In genomic region chr16:86593913-86594312, GRCh38 we compare ENCODE assay signal across 32 cellular contexts. TPM values are rescaled to one million over a fixed set of nuclear protein-coding genes. Genes with fewer than 3 reads are reported as not detected.
"Had no signal": no experiment of that assay in that cellular context is flagged by ENCODE, and none has a peak within 500 bp of the region (broad histone marks: within the 10 kb centered on the region; RNA-seq: fewer than 3 reads in every experiment).

No MANE protein-coding gene starts in this region.

- H3K9me3 ChIP-seq: esophagus muscularis mucosa, heart left ventricle, ovary, sigmoid colon, tibial nerve had no signal

- H3K4me2 ChIP-seq: smooth muscle cell had no signal

- H3K4me3 Mint-ChIP-seq: activated CD4-positive, alpha-beta memory T cell treated with anti-CD3 and anti-CD28 coated beads, Interleukin-2, amount 10 ng/mL, durations not matched to agents 7 days and 5 days; activated CD4-positive, alpha-beta T cell treated with anti-CD3 and anti-CD28 coated beads, Interleukin-2, amount 10 ng/mL, durations not matched to agents 7 days and 5 days; activated T-cell treated with anti-CD3 and anti-CD28 coated beads, Interleukin-2, amount 50 U/mL, for 24 hours; brain; immature natural killer cell; stimulated activated memory B cell treated with anti-CD40 and anti-IgM and Interleukin-4, amounts not matched to agents 10 μg/mL and 1 μg/mL and 100 μg/mL, for 72 hours had no signal

- H3K4me1 ChIP-seq: foreskin keratinocyte, heart left ventricle had no signal

- FAIRE-seq: kidney had no signal

- ATAC-seq: foreskin keratinocyte; heart left ventricle; naive thymus-derived CD8-positive, alpha-beta T cell; stimulated activated memory B cell treated with anti-CD40 and anti-IgM and Interleukin-4, amounts not matched to agents 10 μg/mL and 1 μg/mL and 100 μg/mL, for 72 hours; stimulated activated naive CD8-positive, alpha-beta T cell treated with anti-CD3 and anti-CD28 coated beads, Interleukin-15, amount 100 ng/mL, for 72 hours had no signal

- H3K36me3 ChIP-seq: cardiac muscle cell, esophagus muscularis mucosa, heart left ventricle, ovary, sigmoid colon, tibial nerve had no signal

- H3K4me3 ChIP-seq: cardiac muscle cell, esophagus muscularis mucosa, heart left ventricle, ovary, sigmoid colon, smooth muscle cell, tibial nerve had no signal

- H3K4me1 Mint-ChIP-seq: activated CD4-positive, alpha-beta memory T cell treated with anti-CD3 and anti-CD28 coated beads, Interleukin-2, amount 10 ng/mL, durations not matched to agents 7 days and 5 days; immature natural killer cell; stimulated activated memory B cell treated with anti-CD40 and anti-IgM and Interleukin-4, amounts not matched to agents 10 μg/mL and 1 μg/mL and 100 μg/mL, for 72 hours had no signal

- H3K36me3 Mint-ChIP-seq: brain; immature natural killer cell; naive thymus-derived CD8-positive, alpha-beta T cell; stimulated activated memory B cell treated with anti-CD40 and anti-IgM and Interleukin-4, amounts not matched to agents 10 μg/mL and 1 μg/mL and 100 μg/mL, for 72 hours had no signal

- H3K27me3 ChIP-seq: ovary had no signal

- H3K27ac ChIP-seq: cardiac muscle cell, esophagus muscularis mucosa, foreskin keratinocyte, heart left ventricle, ovary, sigmoid colon, tibial nerve had no signal

- H3K27ac Mint-ChIP-seq: activated CD4-positive, alpha-beta memory T cell treated with anti-CD3 and anti-CD28 coated beads, Interleukin-2, amount 10 ng/mL, durations not matched to agents 7 days and 5 days; activated CD4-positive, alpha-beta T cell treated with anti-CD3 and anti-CD28 coated beads, Interleukin-2, amount 10 ng/mL, durations not matched to agents 7 days and 5 days; activated T-cell treated with anti-CD3 and anti-CD28 coated beads, Interleukin-2, amount 50 U/mL, for 24 hours; immature natural killer cell; naive thymus-derived CD8-positive, alpha-beta T cell; progenitor cell of endocrine pancreas; stimulated activated memory B cell treated with anti-CD40 and anti-IgM and Interleukin-4, amounts not matched to agents 10 μg/mL and 1 μg/mL and 100 μg/mL, for 72 hours had no signal

- H3K9me3 Mint-ChIP-seq: activated CD4-positive, alpha-beta memory T cell treated with anti-CD3 and anti-CD28 coated beads, Interleukin-2, amount 10 ng/mL, durations not matched to agents 7 days and 5 days; activated CD4-positive, alpha-beta T cell treated with anti-CD3 and anti-CD28 coated beads, Interleukin-2, amount 10 ng/mL, durations not matched to agents 7 days and 5 days; activated T-cell treated with anti-CD3 and anti-CD28 coated beads, Interleukin-2, amount 50 U/mL, for 24 hours; immature natural killer cell; naive thymus-derived CD8-positive, alpha-beta T cell; stimulated activated naive CD8-positive, alpha-beta T cell treated with anti-CD3 and anti-CD28 coated beads, Interleukin-15, amount 100 ng/mL, for 72 hours had no signal

- DNase-seq: activated CD4-positive, alpha-beta memory T cell treated with anti-CD3 and anti-CD28 coated beads, Interleukin-2, amount 10 ng/mL, durations not matched to agents 7 days and 5 days; activated CD4-positive, alpha-beta T cell treated with anti-CD3 and anti-CD28 coated beads, Interleukin-2, amount 10 ng/mL, durations not matched to agents 7 days and 5 days; activated CD4-positive, CD25-positive, alpha-beta regulatory T cell treated with anti-CD3 and anti-CD28 coated beads, Interleukin-2, amount 50 U/mL, for 72 hours; activated CD8-positive, alpha-beta memory T cell treated with anti-CD3 and anti-CD28 coated beads, Interleukin-2, amount 50 U/mL, for 48 hours; activated gamma-delta T cell treated with Interleukin-2 at 50 U/mL for 16 hours; activated naive CD4-positive, alpha-beta T cell treated with anti-CD3 and anti-CD28 coated beads, Interleukin-2, amount 50 U/mL, for 16 hours; activated T-cell treated with anti-CD3 and anti-CD28 coated beads, Interleukin-2, amount 50 U/mL, for 24 hours; amniotic stem cell; cerebellar nuclear complex; cortex of kidney; foreskin keratinocyte; heart left ventricle; hypothalamus; immature natural killer cell; kidney; midbrain; naive thymus-derived CD8-positive, alpha-beta T cell; ovary; retina; sigmoid colon; stimulated activated CD4-positive, alpha-beta T cell treated with anti-CD3 and anti-CD28 coated beads, Interleukin-1b, Interleukin-23, amount 100 ng/mL, for 48 hours; stimulated activated CD4-positive, alpha-beta T cell treated with anti-CD3 and anti-CD28 coated beads, Interleukin-4, amount 100 ng/mL, for 4 hours; stimulated activated CD8-positive, alpha-beta memory T cell treated with anti-CD3 and anti-CD28 coated beads, Interleukin-4, amount 100 ng/mL, for 48 hours; stimulated activated naive CD8-positive, alpha-beta T cell treated with anti-CD3 and anti-CD28 coated beads, Interleukin-15, amount 100 ng/mL, for 72 hours; T-helper 2 cell had no signal

RNA-seq across cellular contexts. Expression of gene FOXL1, which starts 15.6 kb away (rescaled TPM):
- total RNA-seq: activated CD4-positive, alpha-beta memory T cell treated with anti-CD3 and anti-CD28 coated beads, Interleukin-2, amount 10 ng/mL, durations not matched to agents 7 days and 5 days; activated CD4-positive, alpha-beta T cell treated with anti-CD3 and anti-CD28 coated beads, Interleukin-2, amount 10 ng/mL, durations not matched to agents 7 days and 5 days; naive thymus-derived CD8-positive, alpha-beta T cell; progenitor cell of endocrine pancreas had no signal
- polyA plus RNA-seq: immature natural killer cell; naive thymus-derived CD8-positive, alpha-beta T cell had no signal

RNA-seq across cellular contexts. Expression of gene FOXC2, which starts 27.3 kb away (rescaled TPM):
- total RNA-seq: activated CD4-positive, alpha-beta memory T cell treated with anti-CD3 and anti-CD28 coated beads, Interleukin-2, amount 10 ng/mL, durations not matched to agents 7 days and 5 days; activated CD4-positive, alpha-beta T cell treated with anti-CD3 and anti-CD28 coated beads, Interleukin-2, amount 10 ng/mL, durations not matched to agents 7 days and 5 days; foreskin keratinocyte; naive thymus-derived CD8-positive, alpha-beta T cell; progenitor cell of endocrine pancreas had no signal
- polyA plus RNA-seq: foreskin keratinocyte; immature natural killer cell; naive thymus-derived CD8-positive, alpha-beta T cell had no signal
